In the genomic region with DNA sequence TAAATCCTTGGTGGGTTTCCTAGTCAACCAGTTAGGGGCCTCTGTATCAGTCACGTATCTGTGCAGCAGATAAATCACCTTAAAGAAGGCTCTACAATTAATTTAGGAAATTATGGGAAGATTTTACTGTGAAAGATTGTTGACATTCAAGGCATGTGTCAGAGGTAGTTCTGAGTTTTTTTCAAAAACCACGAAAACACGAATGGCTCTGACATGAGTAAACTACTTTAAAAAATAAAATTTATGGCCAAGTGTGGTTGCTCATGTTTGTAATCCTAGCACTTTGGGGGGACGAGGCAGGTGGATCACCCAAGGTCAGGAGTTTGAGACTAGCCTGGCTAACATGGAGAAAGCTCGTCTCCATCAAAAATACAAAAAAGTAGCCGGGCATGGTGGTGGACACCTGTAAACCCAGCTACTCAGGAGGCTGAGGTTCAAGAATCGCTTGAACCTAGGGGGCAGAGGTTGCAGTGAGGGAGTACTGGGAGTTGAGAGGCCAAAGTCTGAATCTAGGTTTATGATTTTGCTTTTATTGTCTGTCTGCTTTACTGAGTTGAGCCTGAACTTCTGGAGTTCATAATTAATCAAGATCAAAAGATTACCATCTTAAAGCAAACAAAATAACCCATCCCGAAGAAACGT, we compare ENCODE assay signal across 2 cellular contexts.
TF ChIP-seq lines count a peak whose summit lies in the region.

No MANE protein-coding gene starts in this region.

TF ChIP-seq in K562, 482 proteins besides CTCF, POLR2A, EP300 and RAD21 (continued from another document):
- TF ChIP-seq, protein P1, sequence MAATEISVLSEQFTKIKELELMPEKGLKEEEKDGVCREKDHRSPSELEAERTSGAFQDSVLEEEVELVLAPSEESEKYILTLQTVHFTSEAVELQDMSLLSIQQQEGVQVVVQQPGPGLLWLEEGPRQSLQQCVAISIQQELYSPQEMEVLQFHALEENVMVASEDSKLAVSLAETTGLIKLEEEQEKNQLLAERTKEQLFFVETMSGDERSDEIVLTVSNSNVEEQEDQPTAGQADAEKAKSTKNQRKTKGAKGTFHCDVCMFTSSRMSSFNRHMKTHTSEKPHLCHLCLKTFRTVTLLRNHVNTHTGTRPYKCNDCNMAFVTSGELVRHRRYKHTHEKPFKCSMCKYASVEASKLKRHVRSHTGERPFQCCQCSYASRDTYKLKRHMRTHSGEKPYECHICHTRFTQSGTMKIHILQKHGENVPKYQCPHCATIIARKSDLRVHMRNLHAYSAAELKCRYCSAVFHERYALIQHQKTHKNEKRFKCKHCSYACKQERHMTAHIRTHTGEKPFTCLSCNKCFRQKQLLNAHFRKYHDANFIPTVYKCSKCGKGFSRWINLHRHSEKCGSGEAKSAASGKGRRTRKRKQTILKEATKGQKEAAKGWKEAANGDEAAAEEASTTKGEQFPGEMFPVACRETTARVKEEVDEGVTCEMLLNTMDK (IDR thresholded peaks at IDR 0.05; ENCODE audit: borderline replicate concordance, insufficient read depth, low read depth, low read length, poor library complexity, severe bottlenecking): no peak
- TF ChIP-seq GTF2F1 (IDR thresholded peaks at IDR 0.05; ENCODE audit: low read depth, low read length) (no peak), MEIS2 (IDR thresholded peaks at IDR 0.05; ENCODE audit: partially characterized antibody) (peak; percentile 64), RFX1 (IDR thresholded peaks at IDR 0.05) (no peak), ZNF41 (CRISPR knock-in tag; conservative IDR thresholded peaks at IDR 0.05) (no peak), ZNF384 (IDR thresholded peaks at IDR 0.05; ENCODE audit: low read depth, low read length) (0 out of 2 replicates have a peak, but pooled peaks have one; percentile 22), HIVEP1 (CRISPR knock-in tag; IDR thresholded peaks at IDR 0.05) (no peak)
- TF ChIP-seq, protein P2, sequence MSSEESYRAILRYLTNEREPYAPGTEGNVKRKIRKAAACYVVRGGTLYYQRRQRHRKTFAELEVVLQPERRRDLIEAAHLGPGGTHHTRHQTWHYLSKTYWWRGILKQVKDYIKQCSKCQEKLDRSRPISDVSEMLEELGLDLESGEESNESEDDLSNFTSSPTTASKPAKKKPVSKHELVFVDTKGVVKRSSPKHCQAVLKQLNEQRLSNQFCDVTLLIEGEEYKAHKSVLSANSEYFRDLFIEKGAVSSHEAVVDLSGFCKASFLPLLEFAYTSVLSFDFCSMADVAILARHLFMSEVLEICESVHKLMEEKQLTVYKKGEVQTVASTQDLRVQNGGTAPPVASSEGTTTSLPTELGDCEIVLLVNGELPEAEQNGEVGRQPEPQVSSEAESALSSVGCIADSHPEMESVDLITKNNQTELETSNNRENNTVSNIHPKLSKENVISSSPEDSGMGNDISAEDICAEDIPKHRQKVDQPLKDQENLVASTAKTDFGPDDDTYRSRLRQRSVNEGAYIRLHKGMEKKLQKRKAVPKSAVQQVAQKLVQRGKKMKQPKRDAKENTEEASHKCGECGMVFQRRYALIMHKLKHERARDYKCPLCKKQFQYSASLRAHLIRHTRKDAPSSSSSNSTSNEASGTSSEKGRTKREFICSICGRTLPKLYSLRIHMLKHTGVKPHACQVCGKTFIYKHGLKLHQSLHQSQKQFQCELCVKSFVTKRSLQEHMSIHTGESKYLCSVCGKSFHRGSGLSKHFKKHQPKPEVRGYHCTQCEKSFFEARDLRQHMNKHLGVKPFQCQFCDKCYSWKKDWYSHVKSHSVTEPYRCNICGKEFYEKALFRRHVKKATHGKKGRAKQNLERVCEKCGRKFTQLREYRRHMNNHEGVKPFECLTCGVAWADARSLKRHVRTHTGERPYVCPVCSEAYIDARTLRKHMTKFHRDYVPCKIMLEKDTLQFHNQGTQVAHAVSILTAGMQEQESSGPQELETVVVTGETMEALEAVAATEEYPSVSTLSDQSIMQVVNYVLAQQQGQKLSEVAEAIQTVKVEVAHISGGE (CRISPR knock-in tag; IDR thresholded peaks at IDR 0.05): no peak
- TF ChIP-seq, protein P3, sequence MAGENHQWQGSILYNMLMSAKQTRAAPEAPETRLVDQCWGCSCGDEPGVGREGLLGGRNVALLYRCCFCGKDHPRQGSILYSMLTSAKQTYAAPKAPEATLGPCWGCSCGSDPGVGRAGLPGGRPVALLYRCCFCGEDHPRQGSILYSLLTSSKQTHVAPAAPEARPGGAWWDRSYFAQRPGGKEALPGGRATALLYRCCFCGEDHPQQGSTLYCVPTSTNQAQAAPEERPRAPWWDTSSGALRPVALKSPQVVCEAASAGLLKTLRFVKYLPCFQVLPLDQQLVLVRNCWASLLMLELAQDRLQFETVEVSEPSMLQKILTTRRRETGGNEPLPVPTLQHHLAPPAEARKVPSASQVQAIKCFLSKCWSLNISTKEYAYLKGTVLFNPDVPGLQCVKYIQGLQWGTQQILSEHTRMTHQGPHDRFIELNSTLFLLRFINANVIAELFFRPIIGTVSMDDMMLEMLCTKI (IDR thresholded peaks at IDR 0.05; ENCODE audit: partially characterized antibody): no peak

TF ChIP-seq in HepG2, 621 proteins besides CTCF, POLR2A, EP300 and RAD21:
- TF ChIP-seq, protein P4, sequence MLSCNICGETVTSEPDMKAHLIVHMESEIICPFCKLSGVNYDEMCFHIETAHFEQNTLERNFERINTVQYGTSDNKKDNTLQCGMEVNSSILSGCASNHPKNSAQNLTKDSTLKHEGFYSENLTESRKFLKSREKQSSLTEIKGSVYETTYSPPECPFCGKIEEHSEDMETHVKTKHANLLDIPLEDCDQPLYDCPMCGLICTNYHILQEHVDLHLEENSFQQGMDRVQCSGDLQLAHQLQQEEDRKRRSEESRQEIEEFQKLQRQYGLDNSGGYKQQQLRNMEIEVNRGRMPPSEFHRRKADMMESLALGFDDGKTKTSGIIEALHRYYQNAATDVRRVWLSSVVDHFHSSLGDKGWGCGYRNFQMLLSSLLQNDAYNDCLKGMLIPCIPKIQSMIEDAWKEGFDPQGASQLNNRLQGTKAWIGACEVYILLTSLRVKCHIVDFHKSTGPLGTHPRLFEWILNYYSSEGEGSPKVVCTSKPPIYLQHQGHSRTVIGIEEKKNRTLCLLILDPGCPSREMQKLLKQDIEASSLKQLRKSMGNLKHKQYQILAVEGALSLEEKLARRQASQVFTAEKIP (CRISPR knock-in tag; IDR thresholded peaks at IDR 0.05; ENCODE audit: borderline replicate concordance): no peak
- TF ChIP-seq ZBTB49 (CRISPR knock-in tag; IDR thresholded peaks at IDR 0.05; ENCODE audit: borderline replicate concordance): no peak
- TF ChIP-seq ZMYM3 (CRISPR knock-in tag; IDR thresholded peaks at IDR 0.05): peak; percentile 17; the same call in 1 of the 2 replicates
- TF ChIP-seq ZSCAN21 (CRISPR knock-in tag; IDR thresholded peaks at IDR 0.05; ENCODE audit: borderline replicate concordance): no peak
- 0 out of 2 replicates have a peak, but pooled peaks have one; percentile 29 for TF ChIP-seq HNF4G (IDR thresholded peaks at IDR 0.05; ENCODE audit: borderline replicate concordance, low read depth, low read length)
- TF ChIP-seq HNF4G (CRISPR knock-in tag; IDR thresholded peaks at IDR 0.05; ENCODE audit: borderline replicate concordance, low read depth): no peak
- TF ChIP-seq ZNF230 (CRISPR knock-in tag; IDR thresholded peaks at IDR 0.05): no peak
- TF ChIP-seq ZNF460 (CRISPR knock-in tag; IDR thresholded peaks at IDR 0.05; ENCODE audit: borderline replicate concordance): peak; percentile 90
- TF ChIP-seq MAFK (conservative IDR thresholded peaks at IDR 0.05 in 1 of 2, IDR thresholded peaks at IDR 0.05 in 1 of 2; ENCODE audit: low read length in 2 of 2): no peak
- TF ChIP-seq XRCC5 (optimal IDR thresholded peaks at IDR 0.05; ENCODE audit: low read length): no peak
- TF ChIP-seq ZNF33B (CRISPR knock-in tag; IDR thresholded peaks at IDR 0.05): no peak
- TF ChIP-seq NONO (IDR thresholded peaks at IDR 0.05): no peak
- no peak for TF ChIP-seq NONO (CRISPR knock-in tag; conservative IDR thresholded peaks at IDR 0.05)
- TF ChIP-seq, protein P5, sequence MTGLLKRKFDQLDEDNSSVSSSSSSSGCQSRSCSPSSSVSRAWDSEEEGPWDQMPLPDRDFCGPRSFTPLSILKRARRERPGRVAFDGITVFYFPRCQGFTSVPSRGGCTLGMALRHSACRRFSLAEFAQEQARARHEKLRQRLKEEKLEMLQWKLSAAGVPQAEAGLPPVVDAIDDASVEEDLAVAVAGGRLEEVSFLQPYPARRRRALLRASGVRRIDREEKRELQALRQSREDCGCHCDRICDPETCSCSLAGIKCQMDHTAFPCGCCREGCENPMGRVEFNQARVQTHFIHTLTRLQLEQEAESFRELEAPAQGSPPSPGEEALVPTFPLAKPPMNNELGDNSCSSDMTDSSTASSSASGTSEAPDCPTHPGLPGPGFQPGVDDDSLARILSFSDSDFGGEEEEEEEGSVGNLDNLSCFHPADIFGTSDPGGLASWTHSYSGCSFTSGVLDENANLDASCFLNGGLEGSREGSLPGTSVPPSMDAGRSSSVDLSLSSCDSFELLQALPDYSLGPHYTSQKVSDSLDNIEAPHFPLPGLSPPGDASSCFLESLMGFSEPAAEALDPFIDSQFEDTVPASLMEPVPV (CRISPR knock-in tag; IDR thresholded peaks at IDR 0.05): no peak
- TF ChIP-seq HNF4A (CRISPR knock-in tag; IDR thresholded peaks at IDR 0.05): peak; percentile 29; the same call in 1 of the 2 replicates
- TF ChIP-seq ARHGAP35 (CRISPR knock-in tag; IDR thresholded peaks at IDR 0.05; ENCODE audit: borderline replicate concordance): no peak
